17 cellular contexts compared by ENCODE assay signal in genomic region chr17:78057113-78057740, GRCh38.
"Had no signal": no experiment of that assay in that cellular context is flagged by ENCODE, and none has a peak within 500 bp of the region (broad histone marks: within the 10 kb centered on the region; RNA-seq: fewer than 3 reads in every experiment).

No MANE protein-coding gene starts in this region.

- H3K27me3 Mint-ChIP-seq: activated naive CD4-positive, alpha-beta T cell treated with anti-CD3 and anti-CD28 coated beads, Interleukin-2, amount 50 U/mL, for 24 hours; progenitor cell of endocrine pancreas; stimulated activated memory B cell treated with anti-CD40 and anti-IgM and Interleukin-4, amounts not matched to agents 10 μg/mL and 1 μg/mL and 100 μg/mL, for 72 hours had no signal

- H3K9me3 Mint-ChIP-seq: activated naive CD4-positive, alpha-beta T cell treated with anti-CD3 and anti-CD28 coated beads, Interleukin-2, amount 50 U/mL, for 24 hours; brain; natural killer cell; stimulated activated memory B cell treated with anti-CD40 and anti-IgM and Interleukin-4, amounts not matched to agents 10 μg/mL and 1 μg/mL and 100 μg/mL, for 72 hours had no signal

- DNase-seq: activated CD4-positive, alpha-beta T cell treated with anti-CD3 and anti-CD28 coated beads, Interleukin-2, amount 50 U/mL, for 48 hours; activated effector memory CD4-positive, alpha-beta T cell treated with anti-CD3 and anti-CD28 coated beads, Interleukin-2, amount 50 U/mL, for 16 hours; amygdala; cerebellar nuclear complex; effector memory CD4-positive, alpha-beta T cell; foreskin keratinocyte; natural killer cell; occipital lobe; sigmoid colon; stimulated activated CD4-positive, alpha-beta T cell treated with anti-CD3 and anti-CD28 coated beads, Interleukin-2, amount 100 ng/mL, for 48 hours; T-helper 1 cell; WERI-Rb-1 had no signal

- H3K4me1 ChIP-seq: foreskin keratinocyte had no signal

- H3K27ac ChIP-seq: foreskin keratinocyte, WERI-Rb-1 had no signal

- ATAC-seq: foreskin keratinocyte; natural killer cell; SK-N-SH treated with all-trans-retinoic acid at 6 μM for 48 hours; stimulated activated memory B cell treated with anti-CD40 and anti-IgM and Interleukin-4, amounts not matched to agents 10 μg/mL and 1 μg/mL and 100 μg/mL, for 72 hours had no signal

- H3K4me1 Mint-ChIP-seq: stimulated activated memory B cell treated with anti-CD40 and anti-IgM and Interleukin-4, amounts not matched to agents 10 μg/mL and 1 μg/mL and 100 μg/mL, for 72 hours had no signal

- H3K9me3 ChIP-seq: sigmoid colon had no signal

- H3K27me3 ChIP-seq: foreskin keratinocyte, sigmoid colon had no signal

- H3K4me3 ChIP-seq: sigmoid colon had no signal

- H3K27ac Mint-ChIP-seq: natural killer cell; stimulated activated memory B cell treated with anti-CD40 and anti-IgM and Interleukin-4, amounts not matched to agents 10 μg/mL and 1 μg/mL and 100 μg/mL, for 72 hours had no signal

- H3K4me3 Mint-ChIP-seq: activated naive CD4-positive, alpha-beta T cell treated with anti-CD3 and anti-CD28 coated beads, Interleukin-2, amount 50 U/mL, for 24 hours; brain; natural killer cell; stimulated activated memory B cell treated with anti-CD40 and anti-IgM and Interleukin-4, amounts not matched to agents 10 μg/mL and 1 μg/mL and 100 μg/mL, for 72 hours had no signal

- H3K36me3 Mint-ChIP-seq: activated naive CD4-positive, alpha-beta T cell treated with anti-CD3 and anti-CD28 coated beads, Interleukin-2, amount 50 U/mL, for 24 hours; natural killer cell had no signal
